ENCODE assay signal across 23 cellular contexts in the genomic region with DNA sequence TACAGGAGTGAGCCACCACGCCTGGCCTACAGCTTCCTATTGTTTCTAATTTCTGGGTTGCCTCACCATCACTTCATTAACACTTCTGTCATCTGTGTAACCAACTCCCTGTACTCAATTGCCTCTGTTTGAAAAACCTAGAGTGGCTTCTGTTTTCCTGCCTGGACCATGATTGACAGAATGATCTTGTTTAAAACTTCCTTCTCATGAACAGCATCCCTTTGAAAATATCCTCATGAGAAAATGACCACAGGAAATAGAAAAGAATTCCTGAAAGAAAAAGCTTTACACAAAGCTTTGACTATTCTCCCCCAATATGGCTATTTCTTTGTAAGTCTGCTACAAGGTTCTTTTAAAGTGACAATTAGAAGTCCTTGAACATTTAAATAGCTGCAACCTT.
"Had no signal": no experiment of that assay in that cellular context is flagged by ENCODE, and none has a peak within 500 bp of the region (broad histone marks: within the 10 kb centered on the region; RNA-seq: fewer than 3 reads in every experiment).

No MANE protein-coding gene starts in this region.

- ATAC-seq: esophagus mucosa, heart right ventricle, mucosa of descending colon, psoas muscle had no signal

- H3K4me1 ChIP-seq: foreskin keratinocyte, heart right ventricle, parathyroid adenoma, psoas muscle, testis, transverse colon had no signal

- H3K9ac ChIP-seq: parathyroid adenoma had no signal

- H2AFZ ChIP-seq: parathyroid adenoma had no signal

- H3K9me3 ChIP-seq: heart right ventricle, mucosa of descending colon, psoas muscle, testis, transverse colon had no signal

- DNase-seq: activated CD4-positive, alpha-beta memory T cell treated with anti-CD3 and anti-CD28 coated beads for 36 hours; activated CD4-positive, alpha-beta T cell treated with anti-CD3 and anti-CD28 coated beads, Interleukin-2, amount 10 ng/mL, durations not matched to agents 24 days and 14 days; activated CD4-positive, CD25-positive, alpha-beta regulatory T cell treated with anti-CD3 and anti-CD28 coated beads, Interleukin-2, amount 50 U/mL, for 72 hours; activated CD8-positive, alpha-beta memory T cell treated with anti-CD3 and anti-CD28 coated beads, Interleukin-2, amount 50 U/mL, for 4 hours; activated gamma-delta T cell; activated naive CD4-positive, alpha-beta T cell treated with anti-CD3 and anti-CD28 coated beads, Interleukin-2, amount 50 U/mL, for 16 hours; activated T-cell treated with anti-CD3 and anti-CD28 coated beads, Interleukin-2, amount 50 U/mL, for 1 hour; amygdala; caudate nucleus; cortex of kidney; endodermal cell; foreskin keratinocyte; heart right ventricle; mucosa of descending colon; nucleus accumbens; psoas muscle; stimulated activated CD4-positive, alpha-beta T cell treated with anti-CD3 and anti-CD28 coated beads, Interleukin-15, amount 100 ng/mL, for 24 hours; stimulated activated CD4-positive, alpha-beta T cell treated with anti-CD3 and anti-CD28 coated beads, Interleukin-2, amount 100 ng/mL, for 24 hours; stimulated activated naive CD4-positive, alpha-beta T cell treated with Interleukin-2 at 50 U/mL for 16 hours; testis; transverse colon had no signal

- H3K27me3 ChIP-seq: foreskin keratinocyte, heart right ventricle, testis, transverse colon had no signal

- H3K27ac ChIP-seq: foreskin keratinocyte, heart right ventricle, parathyroid adenoma, psoas muscle, testis, transverse colon had no signal

- H3K4me3 ChIP-seq: heart right ventricle, mucosa of descending colon, psoas muscle, testis, transverse colon had no signal

- H3K36me3 ChIP-seq: heart right ventricle, transverse colon had no signal
